Comparison of ENCODE assay signal across 33 cellular contexts in genomic region chr2:60725466-60725865, GRCh38.
"Had no signal": no experiment of that assay in that cellular context is flagged by ENCODE, and none has a peak within 500 bp of the region (broad histone marks: within the 10 kb centered on the region; RNA-seq: fewer than 3 reads in every experiment).

No MANE protein-coding gene starts in this region.

- H3K9me3 ChIP-seq: body of pancreas had no signal

- H3K4me1 ChIP-seq: adrenal gland, ascending aorta, body of pancreas, breast epithelium had no signal

- H3K4me3 ChIP-seq: adrenal gland, ascending aorta, body of pancreas, breast epithelium, cardiac muscle cell had no signal

- H3K27ac ChIP-seq: adrenal gland, ascending aorta, body of pancreas, brain microvascular endothelial cell, breast epithelium, cardiac muscle cell had no signal

- ATAC-seq: activated naive CD4-positive, alpha-beta T cell treated with anti-CD3 and anti-CD28 coated beads, Interleukin-2, amount 50 U/mL, for 72 hours; activated naive CD8-positive, alpha-beta T cell treated with anti-CD3 and anti-CD28 coated beads, Interleukin-2, amount 50 U/mL, for 24 hours; activated T-cell treated with anti-CD3 and anti-CD28 coated beads, Interleukin-2, amount 50 U/mL, for 4 hours; activated T-cell treated with anti-CD3 and anti-CD28 coated beads, Interleukin-2, amount 50 U/mL, for 72 hours; activated T-helper 17 cell treated with anti-CD3 and anti-CD28 coated beads, Interleukin-2, amount 50 U/mL, for 72 hours; body of pancreas had no signal

- FAIRE-seq: astrocyte, bronchial epithelial cell had no signal

- DNase-seq: activated effector memory CD4-positive, alpha-beta T cell treated with anti-CD3 and anti-CD28 coated beads, Interleukin-2, amount 50 U/mL, for 16 hours; activated effector memory CD4-positive, alpha-beta T cell treated with Interleukin-2 at 50 U/mL for 16 hours; activated gamma-delta T cell; activated gamma-delta T cell treated with Interleukin-2 at 50 U/mL for 16 hours; activated naive CD4-positive, alpha-beta T cell; activated naive CD4-positive, alpha-beta T cell treated with anti-CD3 and anti-CD28 coated beads for 36 hours; activated naive CD4-positive, alpha-beta T cell treated with anti-CD3 and anti-CD28 coated beads, Interleukin-2, amount 10 ng/mL, durations not matched to agents 7 days and 5 days; activated naive CD4-positive, alpha-beta T cell treated with anti-CD3 and anti-CD28 coated beads, Interleukin-2, amount 50 U/mL, for 16 hours; activated naive CD4-positive, alpha-beta T cell treated with Interleukin-2 at 50 U/mL for 16 hours; activated naive CD8-positive, alpha-beta T cell treated with anti-CD3 and anti-CD28 coated beads for 36 hours; activated naive CD8-positive, alpha-beta T cell treated with anti-CD3 and anti-CD28 coated beads, Interleukin-2, amount 10 ng/mL, durations not matched to agents 7 days and 5 days; activated naive CD8-positive, alpha-beta T cell treated with anti-CD3 and anti-CD28 coated beads, Interleukin-2, amount 50 U/mL, for 24 hours; activated T-cell treated with anti-CD3 and anti-CD28 coated beads, Interleukin-2, amount 50 U/mL, for 24 hours; activated T-cell treated with anti-CD3 and anti-CD28 coated beads, Interleukin-2, amount 50 U/mL, for 4 hours; activated T-cell treated with anti-CD3 and anti-CD28 coated beads, Interleukin-2, amount 50 U/mL, for 48 hours; activated T-cell treated with anti-CD3 and anti-CD28 coated beads, Interleukin-2, amount 50 U/mL, for 72 hours; adrenal gland; amniotic stem cell; amygdala; anterior cingulate cortex; aorta; body of pancreas; brain microvascular endothelial cell; caudate nucleus; central memory CD4-positive, alpha-beta T cell; cerebellar nuclear complex had no signal
